9 cellular contexts compared by ENCODE assay signal in the genomic region with DNA sequence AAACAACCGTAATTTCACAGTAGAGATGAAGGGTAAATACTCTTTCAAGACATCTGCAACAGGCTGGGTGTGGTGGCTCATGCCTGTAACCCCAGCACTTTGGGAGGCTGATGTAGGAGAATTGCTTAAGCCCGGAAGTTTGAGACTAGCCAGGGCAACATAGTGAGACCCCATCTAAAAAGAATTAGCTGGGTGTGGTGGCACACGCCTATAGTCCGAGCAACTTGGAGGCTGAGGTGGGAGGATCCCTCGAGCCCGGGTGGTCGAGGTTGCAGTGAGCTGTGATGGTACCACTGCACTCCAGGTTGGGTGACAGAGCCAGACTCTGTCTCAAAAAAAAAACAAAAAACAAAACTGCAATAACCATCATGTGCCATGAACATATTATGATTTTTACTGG.
DNase-seq lines count a peak whose midpoint lies in the region; ATAC-seq and TF ChIP-seq lines count a peak whose summit lies in the region.
"Had no signal": no experiment of that assay in that cellular context is flagged by ENCODE, and none has a peak within 500 bp of the region (broad histone marks: within the 10 kb centered on the region; RNA-seq: fewer than 3 reads in every experiment).

No MANE protein-coding gene starts in this region.

- no CpG with 5 or more reads among the region's 7 CpGs for WGBS in trophoblast cell (ENCODE audit: extremely low coverage, insufficient coverage, insufficient read length)
- WGBS in endodermal cell (ENCODE audit: insufficient coverage in 1 of 2, insufficient read length in 1 of 2), 2 experiments, result 95 to 100% methylated on average over 3 to 7 of the region's 7 CpGs

- no peak overlapping the region for H3K14ac ChIP-seq in trophoblast cell (ENCODE audit: low read length)

- H3K4me3 Mint-ChIP-seq in CD4-positive, CD25-positive, alpha-beta regulatory T cell, result no peak overlapping the region
- no peak overlapping the region for H3K4me3 Mint-ChIP-seq in dendritic cell treated with granulocyte-macrophage colony-stimulating factor and Interleukin-4, amounts not matched to agents 40 ng/mL and 50 ng/mL, for 4 days
- H3K4me3 Mint-ChIP-seq in endodermal cell, result no peak overlapping the region

- peak overlapping the region; percentile 45 for H4K91ac ChIP-seq in trophoblast cell (ENCODE audit: low read depth, low read length)

- no peak overlapping the region for H3K9ac ChIP-seq in trophoblast cell (ENCODE audit: low read length)
- H3K9ac ChIP-seq in endodermal cell (ENCODE audit: extremely low read depth, low read length, poor library complexity, severe bottlenecking), result no peak overlapping the region
- H3K9ac ChIP-seq: KMS-11 had no signal

- peaks cover 17% of the 10 kb centered on the region for H3K79me1 ChIP-seq in trophoblast cell (ENCODE audit: low read length)

- H3K27me3 ChIP-seq in CD4-positive, CD25-positive, alpha-beta regulatory T cell (ENCODE audit: control insufficient read depth, insufficient read depth, low read length), result no peaks in the 10 kb centered on the region
- H3K27me3 ChIP-seq in Peyer's patch (no peaks in the 10 kb centered on the region), trophoblast cell (ENCODE audit: insufficient read depth, low read length) (no peaks in the 10 kb centered on the region), endodermal cell (ENCODE audit: control insufficient read depth, insufficient read depth, low read length, poor library complexity, severe bottlenecking) (no peaks in the 10 kb centered on the region)

- H3K36me3 Mint-ChIP-seq in CD4-positive, CD25-positive, alpha-beta regulatory T cell, result peaks cover 6% of the 10 kb centered on the region
- peaks cover 5% of the 10 kb centered on the region for H3K36me3 Mint-ChIP-seq in dendritic cell treated with granulocyte-macrophage colony-stimulating factor and Interleukin-4, amounts not matched to agents 40 ng/mL and 50 ng/mL, for 4 days (ENCODE audit: low read depth)
- H3K36me3 Mint-ChIP-seq in endodermal cell (ENCODE audit: low read depth), result no peaks in the 10 kb centered on the region

- no peak overlapping the region for H2AK5ac ChIP-seq in trophoblast cell (ENCODE audit: low read length)

- H2BK5ac ChIP-seq in trophoblast cell (ENCODE audit: low read depth, low read length, poor library complexity), result no peak overlapping the region

- peaks cover 38% of the 10 kb centered on the region for H3K4me1 ChIP-seq in CD4-positive, CD25-positive, alpha-beta regulatory T cell (ENCODE audit: control insufficient read depth, insufficient read depth, low read length, poor library complexity, severe bottlenecking)
- H3K4me1 ChIP-seq in Peyer's patch, result no peaks in the 10 kb centered on the region
- H3K4me1 ChIP-seq in trophoblast cell (ENCODE audit: control insufficient read depth in 1 of 2, insufficient read depth in 2 of 2, low read length in 2 of 2), result peaks cover 20 to 26% of the 10 kb centered on the region in 2 experiments
- peaks cover 7% of the 10 kb centered on the region for H3K4me1 ChIP-seq in endodermal cell (ENCODE audit: control insufficient read depth, insufficient read depth, low read length)

- no peak overlapping the region for H3K18ac ChIP-seq in trophoblast cell (ENCODE audit: low read length)

- no peak for DNase-seq in CD4-positive, CD25-positive, alpha-beta regulatory T cell
- no peak for DNase-seq in Peyer's patch
- no peak for DNase-seq in trophoblast cell
- no peak for DNase-seq in endodermal cell
- DNase-seq in NK-92 treated with Interleukin-12 subunit alpha and Interleukin-12 subunit beta, amount 100 ng/mL, for 24 hours (lab: John Stamatoyannopoulos, UW), result no peak

- no peak overlapping the region for H2AFZ ChIP-seq in trophoblast cell (ENCODE audit: insufficient read depth, low read length, poor library complexity)

- H3K79me2 ChIP-seq in trophoblast cell (ENCODE audit: control insufficient read depth, insufficient read depth, low read length, poor library complexity), result no peaks in the 10 kb centered on the region

- no peak overlapping the region for H4K8ac ChIP-seq in trophoblast cell (ENCODE audit: low read depth, low read length)

- no peak overlapping the region for H3K4ac ChIP-seq in trophoblast cell (ENCODE audit: low read depth, low read length)

- peak overlapping the region; percentile 59 for H3K27ac ChIP-seq in CD4-positive, CD25-positive, alpha-beta regulatory T cell (ENCODE audit: insufficient read depth, low read length, poor library complexity, severe bottlenecking)
- peak overlapping the region in 3 of 4 donors; percentile 65 to 75 (median 67) for H3K27ac ChIP-seq in Peyer's patch
- peak overlapping the region; percentile 72 for H3K27ac ChIP-seq in trophoblast cell (ENCODE audit: low read depth, low read length)
- H3K27ac ChIP-seq in endodermal cell (ENCODE audit: low read depth, low read length), result no peak overlapping the region
- H3K27ac ChIP-seq: KMS-11 had no signal

- no peak overlapping the region for H3K23ac ChIP-seq in trophoblast cell (ENCODE audit: low read length)

- H3K9me3 Mint-ChIP-seq in CD4-positive, CD25-positive, alpha-beta regulatory T cell, result peaks cover 0 to 2% (median 0%) of the 10 kb centered on the region in 7 donors
- H3K9me3 Mint-ChIP-seq in dendritic cell treated with granulocyte-macrophage colony-stimulating factor and Interleukin-4, amounts not matched to agents 40 ng/mL and 50 ng/mL, for 4 days, result no peaks in the 10 kb centered on the region
- H3K9me3 Mint-ChIP-seq in endodermal cell, result peaks cover 2% of the 10 kb centered on the region

- TF ChIP-seq CTCF in Peyer's patch (IDR thresholded peaks at IDR 0.05), result no peak
- no peak for TF ChIP-seq CTCF in endodermal cell (conservative IDR thresholded peaks at IDR 0.05)

- H3K27ac Mint-ChIP-seq in CD4-positive, CD25-positive, alpha-beta regulatory T cell, result peak overlapping the region; percentile 74 to 95 (median 89)
- H3K27ac Mint-ChIP-seq in dendritic cell treated with granulocyte-macrophage colony-stimulating factor and Interleukin-4, amounts not matched to agents 40 ng/mL and 50 ng/mL, for 4 days, result peak overlapping the region; percentile 96
- no peak overlapping the region for H3K27ac Mint-ChIP-seq in endodermal cell

- H3K27me3 Mint-ChIP-seq in CD4-positive, CD25-positive, alpha-beta regulatory T cell, result no peaks in the 10 kb centered on the region
- peaks cover 11% of the 10 kb centered on the region for H3K27me3 Mint-ChIP-seq in dendritic cell treated with granulocyte-macrophage colony-stimulating factor and Interleukin-4, amounts not matched to agents 40 ng/mL and 50 ng/mL, for 4 days
- H3K27me3 Mint-ChIP-seq in endodermal cell (ENCODE audit: insufficient read depth), result no peaks in the 10 kb centered on the region

- ATAC-seq in CD4-positive, CD25-positive, alpha-beta regulatory T cell (ENCODE audit: low read depth in 2 of 2), result no peak
- ATAC-seq in HG03469 (IDR thresholded peaks at IDR 0.05; ENCODE audit: unreplicated experiment) (no peak), HG03354 (IDR thresholded peaks at IDR 0.05; ENCODE audit: poor library complexity, severe bottlenecking, unreplicated experiment) (no peak)

- peak overlapping the region; percentile 92 for H2BK12ac ChIP-seq in trophoblast cell (ENCODE audit: low read length)

- H3K36me3 ChIP-seq in CD4-positive, CD25-positive, alpha-beta regulatory T cell (ENCODE audit: control insufficient read depth, insufficient read depth, low read length), result no peaks in the 10 kb centered on the region
- H3K36me3 ChIP-seq in Peyer's patch (no peaks in the 10 kb centered on the region), trophoblast cell (ENCODE audit: control insufficient read depth in 1 of 2, insufficient read depth in 2 of 2, low read length in 2 of 2) (no peaks in the 10 kb centered on the region), endodermal cell (ENCODE audit: control insufficient read depth, insufficient read depth, low read length) (no peaks in the 10 kb centered on the region)

- H3K9me3 ChIP-seq in CD4-positive, CD25-positive, alpha-beta regulatory T cell (ENCODE audit: control insufficient read depth in 2 of 2, low read length in 2 of 2), result no peaks in the 10 kb centered on the region
- H3K9me3 ChIP-seq in Peyer's patch, result no peaks in the 10 kb centered on the region
- H3K9me3 ChIP-seq in trophoblast cell (ENCODE audit: insufficient read depth, low read depth, low read length), result no peaks in the 10 kb centered on the region
- H3K9me3 ChIP-seq in endodermal cell (ENCODE audit: control insufficient read depth, low read length), result no peaks in the 10 kb centered on the region

- H2BK120ac ChIP-seq in trophoblast cell (ENCODE audit: insufficient read depth, low read length, poor library complexity), result no peak overlapping the region

- H3K4me1 Mint-ChIP-seq in CD4-positive, CD25-positive, alpha-beta regulatory T cell, result peaks cover 8 to 44% (median 34%) of the 10 kb centered on the region in 4 donors
- H3K4me1 Mint-ChIP-seq in dendritic cell treated with granulocyte-macrophage colony-stimulating factor and Interleukin-4, amounts not matched to agents 40 ng/mL and 50 ng/mL, for 4 days (ENCODE audit: low read depth), result peaks cover 39% of the 10 kb centered on the region
- peaks cover 12% of the 10 kb centered on the region for H3K4me1 Mint-ChIP-seq in endodermal cell

- intact Hi-C loops in dendritic cell treated with granulocyte-macrophage colony-stimulating factor and Interleukin-4, amounts not matched to agents 40 ng/mL and 50 ng/mL, for 4 days (cut with micrococcal nuclease), result no loop called here

- no peak overlapping the region for H3K4me3 ChIP-seq in CD4-positive, CD25-positive, alpha-beta regulatory T cell (ENCODE audit: low read depth, low read length)
- H3K4me3 ChIP-seq in Peyer's patch (no peak overlapping the region), trophoblast cell (ENCODE audit: low read depth, low read length) (no peak overlapping the region), endodermal cell (ENCODE audit: low read length) (no peak overlapping the region)

- H4K12ac ChIP-seq in trophoblast cell (ENCODE audit: low read depth, low read length), result no peak overlapping the region

- no peak overlapping the region for H3K4me2 ChIP-seq in trophoblast cell (ENCODE audit: low read length)
- H3K4me2 ChIP-seq: KMS-11 had no signal

- TF ChIP-seq POLR2A in Peyer's patch (IDR thresholded peaks at IDR 0.05), result no peak
